1 cellular context compared by ENCODE assay signal in genomic region chr10:44022203-44022602, GRCh38.
TF ChIP-seq lines count a peak whose summit lies in the region.

No MANE protein-coding gene starts in this region.

TF ChIP-seq in GM12878, 131 proteins besides CTCF, POLR2A, EP300 and RAD21:
- peak; percentile 75; the same call in 1 of the 2 replicates for TF ChIP-seq ZNF687 (IDR thresholded peaks at IDR 0.05)
- peak; percentile 75; the same call in 1 of the 2 replicates for TF ChIP-seq ZNF592 (IDR thresholded peaks at IDR 0.05)
- no peak for TF ChIP-seq ASH2L (IDR thresholded peaks at IDR 0.05; ENCODE audit: borderline replicate concordance, low read depth)
- no peak for TF ChIP-seq RBBP5 (conservative IDR thresholded peaks at IDR 0.05)
- TF ChIP-seq MTA3 (IDR thresholded peaks at IDR 0.05; ENCODE audit: borderline replicate concordance, low read length): no peak
- no peak for TF ChIP-seq PRDM15 (CRISPR knock-in tag; IDR thresholded peaks at IDR 0.05)
- no peak for TF ChIP-seq ZSCAN29 (IDR thresholded peaks at IDR 0.05)
